ENCODE assay signal across 8 cellular contexts in the genomic region with DNA sequence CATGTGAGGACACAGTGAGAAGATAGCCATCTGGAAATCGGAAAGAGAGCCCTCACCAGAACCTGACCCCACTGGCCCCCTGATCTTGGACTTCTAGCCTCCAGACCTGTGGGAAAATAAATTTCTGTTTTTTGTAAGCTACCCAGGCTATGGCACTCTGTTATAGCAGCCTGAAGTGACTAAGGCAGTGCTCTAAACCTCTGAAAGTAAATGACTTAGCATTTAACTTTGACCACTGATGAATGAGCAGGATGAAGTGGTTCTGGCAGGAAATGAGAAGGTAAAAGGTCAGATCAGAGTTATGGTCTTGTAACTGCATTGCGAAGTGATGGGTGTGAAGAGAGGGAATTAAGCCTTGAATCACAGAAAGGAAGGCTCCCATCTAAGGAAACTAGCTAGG. TPM values are rescaled to one million over a fixed set of nuclear protein-coding genes. Genes with fewer than 3 reads are reported as not detected.
DNase-seq lines count a peak whose midpoint lies in the region; ATAC-seq and TF ChIP-seq lines count a peak whose summit lies in the region.

No MANE protein-coding gene starts in this region.

- DNase-seq in AG04450 (ENCODE audit: low read depth, low spot score) (no peak), HT1080 (ENCODE audit: low read depth) (peak; percentile 95), fibroblast of gingiva (ENCODE audit: low read depth) (peak; percentile 21), NCI-H510A (lab: John Stamatoyannopoulos, UW) (no peak), body of pancreas (no peak), NCI-H446 (lab: John Stamatoyannopoulos, UW) (no peak)

- H3K4me3 ChIP-seq in AG04450 (ENCODE audit: low read depth, low read length): no peak overlapping the region
- no peak overlapping the region for H3K4me3 ChIP-seq in body of pancreas

- peaks cover 9% of the 10 kb centered on the region for H3K4me1 ChIP-seq in body of pancreas

- TF ChIP-seq CTCF in AG04450 (IDR thresholded peaks at IDR 0.05; ENCODE audit: low read depth, low read length): no peak
- TF ChIP-seq CTCF in body of pancreas (IDR thresholded peaks at IDR 0.05): no peak

- H3K9me3 ChIP-seq in AG04450 (ENCODE audit: control insufficient read depth, insufficient read depth, low read length): no peaks in the 10 kb centered on the region
- H3K9me3 ChIP-seq in body of pancreas: no peaks in the 10 kb centered on the region

- H3K27ac ChIP-seq in AG04450 (ENCODE audit: low read depth, low read length) (peak overlapping the region; percentile 69), body of pancreas (no peak overlapping the region)

- WGBS in body of pancreas, 2 donors: 49 to 72% methylated on average over 2 of the region's 2 CpGs

- H3K36me3 ChIP-seq in body of pancreas (replicated peaks in 1 of 2; ENCODE audit: insufficient read depth in 1 of 2, low read depth in 2 of 2): no peaks in the 10 kb centered on the region

- no peak for TF ChIP-seq POLR2A in body of pancreas (IDR thresholded peaks at IDR 0.05)

- intact Hi-C loops in body of pancreas (cut with DNase I): no loop called here

- POLR2A ChIA-PET in AG04450 (lab: Yijun Ruan, JAX): interaction anchor here (1.8 kb wide), 1 partner anchor 78 kb away, joined by 5 read pairs; no protein-coding TSS in a partner anchor

- no peaks in the 10 kb centered on the region for H3K27me3 ChIP-seq in AG04450 (ENCODE audit: control insufficient read depth, insufficient read depth, low read length)
- no peaks in the 10 kb centered on the region for H3K27me3 ChIP-seq in body of pancreas

- ATAC-seq in GM19452 (IDR thresholded peaks at IDR 0.05; ENCODE audit: unreplicated experiment) (peak; percentile 53), HG03039 (IDR thresholded peaks at IDR 0.05; ENCODE audit: unreplicated experiment) (no peak), body of pancreas (no peak)

- CTCF ChIA-PET in AG04450 (lab: Charles Lee): no interaction called here

RNA-seq across cellular contexts. Expression of a gene that starts 17.0 kb away (rescaled TPM):
- polyA plus RNA-seq in AG04450 (2011; rRNA removed): 11.6 and 15.0 TPM in 2 replicates
- polyA minus RNA-seq in AG04450 (2011; rRNA and poly(A)+ RNA removed): 8.3 and 9.6 TPM in 2 replicates
- total RNA-seq in HT1080 (2014; rRNA removed; shearing (Covaris generic)): 106 and 121 TPM in 2 replicates
- 57.1 and 65.7 TPM in 2 replicates for polyA plus RNA-seq in HT1080 (2015; cell fraction: cytosol; rRNA removed)
- 88.6 and 89.7 TPM in 2 replicates for polyA plus RNA-seq in HT1080 (2015; cell fraction: nucleus; rRNA removed)
- total RNA-seq in body of pancreas: 1 to 10 TPM; 1.8 to 4.3 TPM

Comparison
In these comparisons a context has a peak if more than half of its experiments do, and no peak if none do; other contexts are left out.
1. DNase-seq: peak in HT1080 (single experiment) and fibroblast of gingiva (single experiment); none in AG04450 (single experiment), NCI-H510A (single experiment), body of pancreas (0 of 4) and NCI-H446 (0 of 2).
2. RNA of a gene that starts 17.0 kb away (total RNA-seq): 106 to 121 TPM in HT1080; 1.8 to 4.3 TPM in body of pancreas; every median in the first group is over 10 times any median in the second.